In the genomic region with DNA sequence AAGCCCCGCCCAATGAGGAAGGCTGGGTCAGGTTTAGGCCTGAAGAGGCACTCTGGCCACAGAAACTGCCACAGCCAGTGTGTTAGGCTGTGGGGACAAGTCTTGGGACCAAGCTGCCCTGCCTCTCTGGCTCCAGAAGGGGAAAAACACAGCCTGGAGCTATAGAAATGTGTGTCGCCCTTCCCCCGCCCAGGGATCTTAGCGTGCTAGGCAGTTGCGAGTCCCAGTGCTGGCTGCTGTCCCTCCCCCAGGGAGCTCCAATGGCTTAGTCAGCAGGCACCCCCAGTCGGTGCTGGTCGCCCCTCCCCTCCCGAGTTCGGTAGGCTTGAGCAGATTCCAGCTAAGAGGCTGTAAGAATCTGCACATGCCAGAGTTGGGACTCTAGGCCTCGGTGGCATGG, we compare ENCODE assay signal across 19 cellular contexts.
"Had no signal": no experiment of that assay in that cellular context is flagged by ENCODE, and none has a peak within 500 bp of the region (broad histone marks: within the 10 kb centered on the region; RNA-seq: fewer than 3 reads in every experiment).

No MANE protein-coding gene starts in this region.

- H3K9me3 ChIP-seq: body of pancreas, colonic mucosa, testis had no signal

- H3K4me3 Mint-ChIP-seq: activated B cell treated with CpG ODN at 0.5 μM for 24 hours; activated CD4-positive, alpha-beta T cell treated with anti-CD3 and anti-CD28 coated beads, Interleukin-2, amount 10 ng/mL, durations not matched to agents 7 days and 5 days; activated naive CD8-positive, alpha-beta T cell treated with anti-CD3 and anti-CD28 coated beads for 36 hours; activated T-helper 1 cell treated with anti-CD3 and anti-CD28 coated beads, Interleukin-12 subunit alpha, Interleukin-12 subunit beta, Interleukin-2, Interleukin-4 antibody, amounts not matched to agents 30 ng/mL and 10 ng/mL and 1 ng/mL, durations not matched to agents 14 hours and 24 hours and 36 hours; naive thymus-derived CD4-positive, alpha-beta T cell; stimulated activated naive CD8-positive, alpha-beta T cell treated with anti-CD3 and anti-CD28 coated beads, Interleukin-15, amount 100 ng/mL, for 72 hours; T-helper 1 cell treated with Interleukin-12 subunit alpha and Interleukin-12 subunit beta and Interleukin-4 antibody, amounts not matched to agents 30 μg/mL and 1 μg/mL, for 36 hours had no signal

- H3K27me3 Mint-ChIP-seq: activated B cell treated with CpG ODN at 0.5 μM for 24 hours; activated CD4-positive, alpha-beta T cell treated with anti-CD3 and anti-CD28 coated beads, Interleukin-2, amount 10 ng/mL, durations not matched to agents 7 days and 5 days; stimulated activated naive CD8-positive, alpha-beta T cell treated with anti-CD3 and anti-CD28 coated beads, Interleukin-15, amount 100 ng/mL, for 72 hours had no signal

- H3K4me3 ChIP-seq: body of pancreas, colonic mucosa, left lung, mucosa of descending colon, smooth muscle cell, testis, upper lobe of left lung had no signal

- H3K27ac Mint-ChIP-seq: activated B cell treated with CpG ODN at 0.5 μM for 24 hours; activated CD4-positive, alpha-beta T cell treated with anti-CD3 and anti-CD28 coated beads, Interleukin-2, amount 10 ng/mL, durations not matched to agents 7 days and 5 days; activated naive CD8-positive, alpha-beta T cell treated with anti-CD3 and anti-CD28 coated beads for 36 hours; activated T-helper 1 cell treated with anti-CD3 and anti-CD28 coated beads, Interleukin-12 subunit alpha, Interleukin-12 subunit beta, Interleukin-2, Interleukin-4 antibody, amounts not matched to agents 30 ng/mL and 10 ng/mL and 1 ng/mL, durations not matched to agents 14 hours and 24 hours and 36 hours; naive thymus-derived CD4-positive, alpha-beta T cell; stimulated activated naive CD8-positive, alpha-beta T cell treated with anti-CD3 and anti-CD28 coated beads, Interleukin-15, amount 100 ng/mL, for 72 hours; T-helper 1 cell treated with Interleukin-12 subunit alpha and Interleukin-12 subunit beta and Interleukin-4 antibody, amounts not matched to agents 30 μg/mL and 1 μg/mL, for 36 hours had no signal

- H3K36me3 ChIP-seq: colonic mucosa, left lung, upper lobe of left lung had no signal

- H3K4me2 ChIP-seq: smooth muscle cell had no signal

- H3K27ac ChIP-seq: body of pancreas, colonic mucosa, left lung, testis, upper lobe of left lung had no signal

- H3K27me3 ChIP-seq: body of pancreas, colonic mucosa, left lung, testis, upper lobe of left lung had no signal

- H3K4me1 Mint-ChIP-seq: activated B cell treated with CpG ODN at 0.5 μM for 24 hours; activated CD4-positive, alpha-beta T cell treated with anti-CD3 and anti-CD28 coated beads, Interleukin-2, amount 10 ng/mL, durations not matched to agents 7 days and 5 days; activated naive CD8-positive, alpha-beta T cell treated with anti-CD3 and anti-CD28 coated beads for 36 hours; naive thymus-derived CD4-positive, alpha-beta T cell; stimulated activated naive CD8-positive, alpha-beta T cell treated with anti-CD3 and anti-CD28 coated beads, Interleukin-15, amount 100 ng/mL, for 72 hours had no signal

- H3K36me3 Mint-ChIP-seq: activated naive CD8-positive, alpha-beta T cell treated with anti-CD3 and anti-CD28 coated beads for 36 hours had no signal

- ATAC-seq: body of pancreas; left lung; mucosa of descending colon; naive thymus-derived CD4-positive, alpha-beta T cell; stimulated activated naive CD8-positive, alpha-beta T cell treated with anti-CD3 and anti-CD28 coated beads, Interleukin-15, amount 100 ng/mL, for 72 hours had no signal

- H3K4me1 ChIP-seq: body of pancreas, colonic mucosa, left lung, testis, upper lobe of left lung had no signal

- DNase-seq: activated B cell treated with CpG ODN at 0.5 μM for 24 hours; activated CD4-positive, alpha-beta T cell treated with anti-CD3 and anti-CD28 coated beads, Interleukin-2, amount 10 ng/mL, durations not matched to agents 7 days and 5 days; activated CD8-positive, alpha-beta memory T cell treated with anti-CD3 and anti-CD28 coated beads for 24 hours; activated naive CD8-positive, alpha-beta T cell treated with anti-CD3 and anti-CD28 coated beads for 36 hours; amygdala; body of pancreas; colonic mucosa; foreskin fibroblast; kidney; mammary epithelial cell; mucosa of descending colon; naive thymus-derived CD4-positive, alpha-beta T cell; stimulated activated naive CD8-positive, alpha-beta T cell treated with anti-CD3 and anti-CD28 coated beads, Interleukin-15, amount 100 ng/mL, for 72 hours; testis had no signal
